12 cellular contexts compared by ENCODE assay signal in the genomic region with DNA sequence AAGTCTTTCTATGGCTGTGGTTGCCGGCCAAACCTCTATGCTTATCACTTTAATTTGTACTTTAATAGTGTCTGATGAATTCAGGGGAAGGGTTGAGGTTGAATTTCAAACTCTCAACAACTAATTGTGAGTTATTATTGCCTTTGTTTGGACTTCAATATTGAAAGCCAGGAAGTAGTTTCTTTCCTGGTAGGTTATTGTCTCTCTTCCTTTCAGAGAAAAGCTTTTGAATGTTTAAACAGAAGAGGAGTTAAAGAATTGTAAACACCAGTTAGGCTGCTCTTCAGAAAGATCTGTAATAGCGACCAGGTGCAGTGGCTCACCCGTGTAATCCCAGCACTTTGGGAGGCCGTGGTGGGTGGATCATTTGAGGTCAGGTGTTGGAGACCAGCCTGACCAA. TPM values are rescaled to one million over a fixed set of nuclear protein-coding genes. Genes with fewer than 3 reads are reported as not detected.
A peak's percentile ranks its signal among the peaks of the same experiment; 100 is the strongest.
DNase-seq lines count a peak whose midpoint lies in the region; ATAC-seq, FAIRE-seq and TF ChIP-seq lines count a peak whose summit lies in the region.
"Had no signal": no experiment of that assay in that cellular context is flagged by ENCODE, and none has a peak within 500 bp of the region (broad histone marks: within the 10 kb centered on the region; RNA-seq: fewer than 3 reads in every experiment).

No MANE protein-coding gene starts in this region.

- DNase-seq in NCI-H1092 treated with DMSO at 0.1 percent for 48 hours (lab: John Stamatoyannopoulos, UW) = peak; percentile 74
- DNase-seq in NCI-H1092 (lab: John Stamatoyannopoulos, UW) = no peak
- DNase-seq in NCI-H2081 (lab: John Stamatoyannopoulos, UW) = peak; percentile 71 to 96
- DNase-seq in ascending aorta (ENCODE audit: low spot score in 2 of 2) = no peak
- no peak for DNase-seq in GM19239 (ENCODE audit: insufficient read length, low spot score)
- DNase-seq: KG1, NCI-H526 treated with DMSO at 0.1 percent for 48 hours had no signal

- TF ChIP-seq CTCF in ascending aorta (IDR thresholded peaks at IDR 0.05) = no peak

- no peak for ATAC-seq in GM19455 (IDR thresholded peaks at IDR 0.05; ENCODE audit: unreplicated experiment)
- no peak for ATAC-seq in GM21390 (IDR thresholded peaks at IDR 0.05; ENCODE audit: unreplicated experiment)

- H3K27ac ChIP-seq in ascending aorta (peak overlapping the region; percentile 57 to 64), skeletal muscle tissue (ENCODE audit: low read depth, low read length) (peak overlapping the region; percentile 48)
- H3K27ac ChIP-seq: cardiac muscle cell, SK-N-MC had no signal

- H3K9me3 ChIP-seq in ascending aorta (no peaks in the 10 kb centered on the region), skeletal muscle tissue (ENCODE audit: control insufficient read depth in 3 of 3, low read length in 3 of 3) (no peaks in the 10 kb centered on the region)

- no peaks in the 10 kb centered on the region for H3K27me3 ChIP-seq in ascending aorta
- no peaks in the 10 kb centered on the region for H3K27me3 ChIP-seq in skeletal muscle tissue (ENCODE audit: control insufficient read depth in 3 of 3, insufficient read depth in 3 of 3, low read length in 3 of 3)
- H3K27me3 ChIP-seq: cardiac muscle cell had no signal

- H3K4me1 ChIP-seq in ascending aorta (peaks cover 18 to 49% of the 10 kb centered on the region in 2 donors), skeletal muscle tissue (ENCODE audit: control insufficient read depth in 3 of 3, insufficient read depth in 3 of 3, low read length in 3 of 3) (peaks cover 3 to 16% (median 6%) of the 10 kb centered on the region in 3 donors)

- H3K36me3 ChIP-seq in ascending aorta (peaks cover 24 to 34% of the 10 kb centered on the region in 2 donors), skeletal muscle tissue (ENCODE audit: control insufficient read depth in 3 of 3, insufficient read depth in 3 of 3, low read length in 3 of 3) (peaks cover 6 to 24% (median 11%) of the 10 kb centered on the region in 3 donors)
- H3K36me3 ChIP-seq: cardiac muscle cell had no signal

- no peak for FAIRE-seq in GM19239 (lab: Jason Lieb, UNC)

- intact Hi-C loops in ascending aorta (cut with DNase I) = no loop called here

- H3K9ac ChIP-seq in skeletal muscle tissue (ENCODE audit: low read depth in 1 of 3, low read length in 3 of 3) = no peak overlapping the region

- no peak overlapping the region for H3K4me3 ChIP-seq in ascending aorta
- H3K4me3 ChIP-seq in skeletal muscle tissue (ENCODE audit: low read length in 3 of 3) = no peak overlapping the region
- H3K4me3 ChIP-seq: cardiac muscle cell, SK-N-MC had no signal

RNA-seq across cellular contexts. Expression of a gene that starts 22.2 kb away (rescaled TPM):
- total RNA-seq in ascending aorta (1,040 TPM), skeletal muscle tissue (87.2 TPM)
- total RNA-seq: cardiac muscle cell had no signal

Comparison
In these comparisons a context has a peak if more than half of its experiments do, and no peak if none do; other contexts are left out.
1. DNase-seq: peak in NCI-H1092 treated with DMSO at 0.1 percent for 48 hours (single experiment) and NCI-H2081 (2 of 2); none in NCI-H1092 (single experiment), ascending aorta (0 of 2) and GM19239 (single experiment).
2. RNA of a gene that starts 22.2 kb away (total RNA-seq): 1,040 TPM in ascending aorta (single experiment); 87.2 TPM in skeletal muscle tissue (single experiment); every median in the first group is over 10 times any median in the second.